In genomic region chr16:24111903-24112302, GRCh38 we compare ENCODE assay signal across 28 cellular contexts.
"Had no signal": no experiment of that assay in that cellular context is flagged by ENCODE, and none has a peak within 500 bp of the region (broad histone marks: within the 10 kb centered on the region; RNA-seq: fewer than 3 reads in every experiment).

No MANE protein-coding gene starts in this region.

- H3K9me3 Mint-ChIP-seq: immature natural killer cell, natural killer cell had no signal

- H3K27me3 Mint-ChIP-seq: naive B cell; stimulated activated memory B cell treated with anti-CD40 and anti-IgM and Interleukin-4, amounts not matched to agents 10 μg/mL and 1 μg/mL and 100 μg/mL, for 72 hours had no signal

- H3K4me3 Mint-ChIP-seq: immature natural killer cell; mesothelial cell of epicardium; naive B cell; natural killer cell; nephron progenitor cell; neural progenitor cell; stimulated activated memory B cell treated with anti-CD40 and anti-IgM and Interleukin-4, amounts not matched to agents 10 μg/mL and 1 μg/mL and 100 μg/mL, for 72 hours had no signal

- DNase-seq: heart left ventricle; hypothalamus; immature natural killer cell; kidney; left colon; left lung; lower lobe of right lung; mammary epithelial cell; mesendoderm; naive B cell; natural killer cell; nephron progenitor cell; occipital lobe; retina; right cardiac atrium; stimulated activated CD4-positive, alpha-beta T cell treated with anti-CD3 and anti-CD28 coated beads, Interleukin-1b, Interleukin-23, amount 100 ng/mL, for 48 hours; stimulated activated CD4-positive, alpha-beta T cell treated with anti-CD3 and anti-CD28 coated beads, Interleukin-2, amount 100 ng/mL, for 48 hours; stimulated activated CD4-positive, alpha-beta T cell treated with anti-CD3 and anti-CD28 coated beads, Interleukin-4, amount 100 ng/mL, for 4 hours; stimulated activated CD8-positive, alpha-beta memory T cell treated with anti-CD3 and anti-CD28 coated beads, Interleukin-4, amount 100 ng/mL, for 48 hours; stimulated activated naive CD8-positive, alpha-beta T cell treated with anti-CD3 and anti-CD28 coated beads, Interleukin-15, Interleukin-2, amounts not matched to agents 100 U/mL and 50 U/mL, for 24 hours; stomach; testis; thyroid gland; transverse colon; upper lobe of left lung had no signal

- ATAC-seq: heart left ventricle; left colon; left lung; lower lobe of right lung; natural killer cell; right cardiac atrium; stimulated activated memory B cell treated with anti-CD40 and anti-IgM and Interleukin-4, amounts not matched to agents 10 μg/mL and 1 μg/mL and 100 μg/mL, for 72 hours; stimulated activated naive CD8-positive, alpha-beta T cell treated with anti-CD3 and anti-CD28 coated beads, Interleukin-15, Interleukin-2, amounts not matched to agents 100 U/mL and 50 U/mL, for 24 hours had no signal

- H3K27ac Mint-ChIP-seq: mesothelial cell of epicardium, nephron progenitor cell, neural progenitor cell had no signal

- H3K36me3 Mint-ChIP-seq: mesothelial cell of epicardium, neural progenitor cell had no signal

- H3K4me1 Mint-ChIP-seq: mesothelial cell of epicardium, nephron progenitor cell had no signal
